In the genomic region with DNA sequence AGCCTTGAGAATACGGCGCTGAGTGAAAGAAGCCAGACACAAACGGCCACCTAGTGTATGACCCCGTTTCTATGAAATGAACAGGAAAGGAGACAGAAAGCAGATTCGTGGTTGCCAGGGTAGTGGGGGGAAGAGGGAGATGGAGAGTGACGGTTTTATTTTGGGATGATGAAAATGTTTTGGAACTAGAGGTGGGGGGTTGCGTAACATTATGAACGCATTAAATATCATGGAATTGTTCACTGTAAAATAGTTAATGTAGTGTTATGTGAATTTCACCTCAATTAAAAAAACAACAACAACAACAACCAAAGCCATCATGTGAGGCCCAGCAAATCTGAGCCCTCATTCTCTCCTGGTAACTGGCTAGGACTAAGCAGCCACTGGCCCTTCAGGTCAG, we compare ENCODE assay signal across 10 cellular contexts. TPM values are rescaled to one million over a fixed set of nuclear protein-coding genes. Genes with fewer than 3 reads are reported as not detected.
"Had no signal": no experiment of that assay in that cellular context is flagged by ENCODE, and none has a peak within 500 bp of the region (broad histone marks: within the 10 kb centered on the region; RNA-seq: fewer than 3 reads in every experiment).

No MANE protein-coding gene starts in this region.

- H2AFZ ChIP-seq: GM23248 had no signal

- H3K4me3 Mint-ChIP-seq: HFFc6 had no signal

- H3K9me3 ChIP-seq: HAP-1 had no signal

- H3K4me3 ChIP-seq: GM23248, HAP-1 had no signal

- H3K27ac Mint-ChIP-seq: HFFc6 had no signal

- H3K27ac ChIP-seq: GM23248, KMS-11 had no signal

- H3K36me3 ChIP-seq: HAP-1 had no signal

- DNase-seq: GM23248, GOT3, HFFc6, KBM-7 had no signal

- FAIRE-seq: H54, HTR-8/SVneo had no signal

- ATAC-seq: HCT116 had no signal

- H3K4me2 ChIP-seq: KMS-11 had no signal

- H3K4me1 ChIP-seq: HAP-1 had no signal

- H3K9ac ChIP-seq: GM23248, KMS-11 had no signal

RNA-seq across cellular contexts. Expression of a gene that starts 3.3 kb away (rescaled TPM):
- total RNA-seq: GM23248, HFFc6, HT-29 had no signal
- polyA plus RNA-seq: GM23248 had no signal
